In the genomic region with DNA sequence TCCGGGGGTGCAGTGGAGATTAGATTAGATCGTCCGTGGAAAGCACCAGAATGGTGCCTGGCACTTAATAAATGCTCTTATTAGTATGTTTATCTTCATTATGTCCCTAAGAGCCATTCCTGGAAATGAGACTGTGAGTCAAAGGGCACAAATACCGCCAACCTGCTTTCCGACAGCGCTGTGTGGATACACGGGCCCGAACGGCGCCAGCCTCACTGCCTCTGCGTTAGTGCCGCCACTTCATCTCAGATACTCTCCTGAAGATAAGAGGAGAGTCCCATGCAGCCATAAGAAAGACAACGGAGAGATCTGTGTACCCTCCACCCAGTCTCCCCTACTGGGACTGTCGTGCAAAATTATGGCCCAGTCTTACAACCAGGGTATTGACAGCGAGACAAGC, we compare ENCODE assay signal across 18 cellular contexts. TPM values are rescaled to one million over a fixed set of nuclear protein-coding genes. Genes with fewer than 3 reads are reported as not detected.
DNase-seq lines count a peak whose midpoint lies in the region; ATAC-seq, FAIRE-seq and TF ChIP-seq lines count a peak whose summit lies in the region.
"Had no signal": no experiment of that assay in that cellular context is flagged by ENCODE, and none has a peak within 500 bp of the region (broad histone marks: within the 10 kb centered on the region; RNA-seq: fewer than 3 reads in every experiment).

No MANE protein-coding gene starts in this region.

- FAIRE-seq in GM19239 (lab: Jason Lieb, UNC) = no peak
- FAIRE-seq: GM12878 had no signal

- H3K36me3 ChIP-seq in left ventricle myocardium inferior (no peaks in the 10 kb centered on the region), gastroesophageal sphincter (peaks cover 0 to 7% of the 10 kb centered on the region in 2 donors), stomach smooth muscle (ENCODE audit: control insufficient read depth in 2 of 2, insufficient read depth in 2 of 2, low read length in 2 of 2) (peaks cover 1 to 3% of the 10 kb centered on the region in 2 donors)

- DNase-seq in left ventricle myocardium inferior (no peak), left cardiac atrium (no peak), GM19239 (ENCODE audit: insufficient read length, low spot score) (no peak)
- no peak for DNase-seq in CD4-positive, alpha-beta T cell
- no peak for DNase-seq in activated CD4-positive, alpha-beta T cell treated with anti-CD3 and anti-CD28 coated beads for 1 hour
- DNase-seq: 8988T, AML-193, Caco-2, DND-41, NCI-H1694 treated with DMSO at 0.1 percent for 48 hours, NCI-H446, NCI-H526, Peyer's patch had no signal

- ATAC-seq in left cardiac atrium = no peak
- ATAC-seq in gastroesophageal sphincter = no peak
- ATAC-seq in CD4-positive, alpha-beta T cell (ENCODE audit: poor library complexity) = no peak
- ATAC-seq: GM12878 had no signal

- TF ChIP-seq CTCF in left ventricle myocardium inferior (IDR thresholded peaks at IDR 0.05; ENCODE audit: borderline replicate concordance) (no peak), gastroesophageal sphincter (IDR thresholded peaks at IDR 0.05) (no peak), nephron (IDR thresholded peaks at IDR 0.05; ENCODE audit: unreplicated experiment in 3 of 3) (no peak)
- no peak for TF ChIP-seq CTCF in CD4-positive, alpha-beta T cell (IDR thresholded peaks at IDR 0.05)

- POLR2A ChIA-PET in CD4-positive, alpha-beta T cell (lab: Charles Lee) = no interaction called here

- CTCF ChIA-PET in CD4-positive, alpha-beta T cell (lab: Charles Lee) = no interaction called here

- H3K9me3 ChIP-seq in left ventricle myocardium inferior (replicated peaks) (no peaks in the 10 kb centered on the region), gastroesophageal sphincter (no peaks in the 10 kb centered on the region), stomach smooth muscle (ENCODE audit: control insufficient read depth in 2 of 2, low read length in 2 of 2) (no peaks in the 10 kb centered on the region)
- H3K9me3 ChIP-seq in CD4-positive, alpha-beta T cell (ENCODE audit: control insufficient read depth, low read length) = no peaks in the 10 kb centered on the region
- H3K9me3 ChIP-seq: Caco-2, Peyer's patch had no signal

- peaks cover 69% of the 10 kb centered on the region for H3K4me1 Mint-ChIP-seq in nephron
- H3K4me1 Mint-ChIP-seq in CD4-positive, alpha-beta T cell (ENCODE audit: low read depth) = peaks cover 14% of the 10 kb centered on the region
- H3K4me1 Mint-ChIP-seq: IgD-negative memory B cell had no signal

- intact Hi-C loops in left ventricle myocardium inferior (cut with micrococcal nuclease) = no loop called here
- intact Hi-C loops in left cardiac atrium (cut with DNase I) = no loop called here
- intact Hi-C loops in CD4-positive, alpha-beta T cell (cut with DNase I, micrococcal nuclease) = no loop called here

- H3K27ac ChIP-seq in left ventricle myocardium inferior (replicated peaks) (peak overlapping the region; percentile 82), gastroesophageal sphincter (peak overlapping the region in 3 of 4 donors; percentile 65 to 82 (median 75)), stomach smooth muscle (ENCODE audit: low read length) (peak overlapping the region; percentile 75)
- H3K27ac ChIP-seq in CD4-positive, alpha-beta T cell (ENCODE audit: low read depth, low read length) = no peak overlapping the region

- no peaks in the 10 kb centered on the region for H3K9me3 Mint-ChIP-seq in nephron
- no peaks in the 10 kb centered on the region for H3K9me3 Mint-ChIP-seq in CD4-positive, alpha-beta T cell
- H3K9me3 Mint-ChIP-seq: IgD-negative memory B cell had no signal

- H3K9ac ChIP-seq in stomach smooth muscle (ENCODE audit: low read length in 2 of 2) = no peak overlapping the region

- H3K27me3 ChIP-seq in left ventricle myocardium inferior (ENCODE audit: low read depth) (peaks cover 56% of the 10 kb centered on the region), gastroesophageal sphincter (no peaks in the 10 kb centered on the region), stomach smooth muscle (ENCODE audit: control insufficient read depth in 1 of 2, insufficient read depth in 2 of 2, low read length in 2 of 2) (no peaks in the 10 kb centered on the region)
- no peaks in the 10 kb centered on the region for H3K27me3 ChIP-seq in CD4-positive, alpha-beta T cell (ENCODE audit: control insufficient read depth, insufficient read depth, low read length)
- H3K27me3 ChIP-seq: Peyer's patch had no signal

- TF ChIP-seq POLR2A in gastroesophageal sphincter (IDR thresholded peaks at IDR 0.05) = no peak

- H3K4me3 ChIP-seq in left ventricle myocardium inferior (no peak overlapping the region), gastroesophageal sphincter (no peak overlapping the region), stomach smooth muscle (ENCODE audit: low read length in 2 of 2) (no peak overlapping the region)
- H3K4me3 ChIP-seq: GM12878, Peyer's patch had no signal

- TF ChIP-seq EP300 in gastroesophageal sphincter (IDR thresholded peaks at IDR 0.05) = no peak

- WGBS in gastroesophageal sphincter (ENCODE audit: low coverage in 1 of 2), 2 donors = 71 to 91% methylated on average over 12 to 15 of the region's 15 CpGs

- H3K27me3 Mint-ChIP-seq in nephron (ENCODE audit: low read depth) = no peaks in the 10 kb centered on the region
- no peaks in the 10 kb centered on the region for H3K27me3 Mint-ChIP-seq in CD4-positive, alpha-beta T cell

- peaks cover 26% of the 10 kb centered on the region for H3K4me1 ChIP-seq in left ventricle myocardium inferior
- peaks cover 0 to 38% (median 24%) of the 10 kb centered on the region in 3 donors for H3K4me1 ChIP-seq in gastroesophageal sphincter
- H3K4me1 ChIP-seq in stomach smooth muscle (ENCODE audit: control insufficient read depth, insufficient read depth, low read length) = peaks cover 24% of the 10 kb centered on the region

- H3K36me3 Mint-ChIP-seq in nephron (ENCODE audit: low read depth) = peaks cover 16% of the 10 kb centered on the region
- peaks cover 4% of the 10 kb centered on the region for H3K36me3 Mint-ChIP-seq in CD4-positive, alpha-beta T cell (ENCODE audit: low read depth)
- H3K36me3 Mint-ChIP-seq: IgD-negative memory B cell had no signal

- peak overlapping the region in 1 of 3 experiments; percentile 6 for H3K4me3 Mint-ChIP-seq in nephron
- H3K4me3 Mint-ChIP-seq in CD4-positive, alpha-beta T cell = no peak overlapping the region
- H3K4me3 Mint-ChIP-seq: IgD-negative memory B cell had no signal

- H3K27ac Mint-ChIP-seq in nephron = peak overlapping the region; percentile 90 to 97 (median 96)
- no peak overlapping the region for H3K27ac Mint-ChIP-seq in CD4-positive, alpha-beta T cell

RNA-seq across cellular contexts. Expression of a gene that starts 22.0 kb away (rescaled TPM):
- total RNA-seq in left ventricle myocardium inferior (3.2 TPM), left cardiac atrium (1 to 10 TPM; 3.0 to 6.0 TPM), gastroesophageal sphincter (10 to 100 TPM; 10.6 to 83.2 (median 28.5) TPM)
- 10 to 100 TPM; 12.6 to 13.2 TPM for total RNA-seq in CD4-positive, alpha-beta T cell
